ENCODE assay signal across 1 cellular context in the genomic region with DNA sequence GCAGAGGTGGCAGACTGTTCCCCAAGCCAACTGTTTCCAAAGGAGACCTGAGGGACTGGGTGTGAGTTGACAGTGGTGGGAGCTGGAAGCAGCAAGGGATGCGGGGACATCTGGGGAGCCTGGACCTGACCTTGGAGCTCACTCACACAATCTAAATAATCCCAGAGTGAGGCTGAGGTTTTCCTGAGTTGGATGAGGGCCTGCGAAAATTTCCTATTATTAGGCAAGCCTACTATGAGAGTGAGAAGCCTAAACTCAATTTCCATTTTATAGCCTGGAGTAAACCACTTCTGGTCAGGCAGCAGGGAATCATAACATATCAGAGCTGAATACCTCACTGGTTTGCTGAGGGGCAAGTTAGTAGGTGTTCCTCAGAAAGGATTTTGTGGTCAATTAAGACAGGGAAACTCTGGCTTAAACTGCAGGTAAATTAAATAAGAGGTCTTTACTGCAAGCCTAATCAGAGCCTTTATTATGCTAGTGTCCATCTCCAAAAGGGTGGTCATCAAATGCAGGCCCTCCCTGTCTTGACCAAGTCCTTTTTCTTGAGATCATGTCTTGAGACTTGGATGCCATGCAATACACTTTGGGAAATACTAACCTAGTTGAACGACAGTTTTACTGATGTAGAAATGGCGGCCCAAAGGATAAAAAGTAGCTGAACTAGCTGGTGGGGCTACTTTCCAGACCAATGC.
TF ChIP-seq lines count a peak whose summit lies in the region.

No MANE protein-coding gene starts in this region.

TF ChIP-seq in SK-N-SH treated with all-trans-retinoic acid at 6 μM for 48 hours, 23 proteins besides CTCF, POLR2A, EP300 and RAD21 (continued from another document):
- TF ChIP-seq SNAI2 (CRISPR knock-in tag; IDR thresholded peaks at IDR 0.05) (no peak), PPARA (CRISPR knock-in tag; IDR thresholded peaks at IDR 0.05; ENCODE audit: borderline replicate concordance) (no peak), TOX (CRISPR knock-in tag; IDR thresholded peaks at IDR 0.05; ENCODE audit: borderline replicate concordance) (no peak), ZC3H10 (CRISPR knock-in tag; IDR thresholded peaks at IDR 0.05) (no peak), CSDC2 (CRISPR knock-in tag; IDR thresholded peaks at IDR 0.05) (no peak), ZFP3 (CRISPR knock-in tag; IDR thresholded peaks at IDR 0.05) (no peak), ZFP30 (CRISPR knock-in tag; IDR thresholded peaks at IDR 0.05) (no peak)
- TF ChIP-seq, protein P1, sequence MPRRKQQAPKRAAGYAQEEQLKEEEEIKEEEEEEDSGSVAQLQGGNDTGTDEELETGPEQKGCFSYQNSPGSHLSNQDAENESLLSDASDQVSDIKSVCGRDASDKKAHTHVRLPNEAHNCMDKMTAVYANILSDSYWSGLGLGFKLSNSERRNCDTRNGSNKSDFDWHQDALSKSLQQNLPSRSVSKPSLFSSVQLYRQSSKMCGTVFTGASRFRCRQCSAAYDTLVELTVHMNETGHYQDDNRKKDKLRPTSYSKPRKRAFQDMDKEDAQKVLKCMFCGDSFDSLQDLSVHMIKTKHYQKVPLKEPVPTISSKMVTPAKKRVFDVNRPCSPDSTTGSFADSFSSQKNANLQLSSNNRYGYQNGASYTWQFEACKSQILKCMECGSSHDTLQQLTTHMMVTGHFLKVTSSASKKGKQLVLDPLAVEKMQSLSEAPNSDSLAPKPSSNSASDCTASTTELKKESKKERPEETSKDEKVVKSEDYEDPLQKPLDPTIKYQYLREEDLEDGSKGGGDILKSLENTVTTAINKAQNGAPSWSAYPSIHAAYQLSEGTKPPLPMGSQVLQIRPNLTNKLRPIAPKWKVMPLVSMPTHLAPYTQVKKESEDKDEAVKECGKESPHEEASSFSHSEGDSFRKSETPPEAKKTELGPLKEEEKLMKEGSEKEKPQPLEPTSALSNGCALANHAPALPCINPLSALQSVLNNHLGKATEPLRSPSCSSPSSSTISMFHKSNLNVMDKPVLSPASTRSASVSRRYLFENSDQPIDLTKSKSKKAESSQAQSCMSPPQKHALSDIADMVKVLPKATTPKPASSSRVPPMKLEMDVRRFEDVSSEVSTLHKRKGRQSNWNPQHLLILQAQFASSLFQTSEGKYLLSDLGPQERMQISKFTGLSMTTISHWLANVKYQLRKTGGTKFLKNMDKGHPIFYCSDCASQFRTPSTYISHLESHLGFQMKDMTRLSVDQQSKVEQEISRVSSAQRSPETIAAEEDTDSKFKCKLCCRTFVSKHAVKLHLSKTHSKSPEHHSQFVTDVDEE (CRISPR knock-in tag; IDR thresholded peaks at IDR 0.05): no peak
